ENCODE assay signal across 9 cellular contexts in the genomic region with DNA sequence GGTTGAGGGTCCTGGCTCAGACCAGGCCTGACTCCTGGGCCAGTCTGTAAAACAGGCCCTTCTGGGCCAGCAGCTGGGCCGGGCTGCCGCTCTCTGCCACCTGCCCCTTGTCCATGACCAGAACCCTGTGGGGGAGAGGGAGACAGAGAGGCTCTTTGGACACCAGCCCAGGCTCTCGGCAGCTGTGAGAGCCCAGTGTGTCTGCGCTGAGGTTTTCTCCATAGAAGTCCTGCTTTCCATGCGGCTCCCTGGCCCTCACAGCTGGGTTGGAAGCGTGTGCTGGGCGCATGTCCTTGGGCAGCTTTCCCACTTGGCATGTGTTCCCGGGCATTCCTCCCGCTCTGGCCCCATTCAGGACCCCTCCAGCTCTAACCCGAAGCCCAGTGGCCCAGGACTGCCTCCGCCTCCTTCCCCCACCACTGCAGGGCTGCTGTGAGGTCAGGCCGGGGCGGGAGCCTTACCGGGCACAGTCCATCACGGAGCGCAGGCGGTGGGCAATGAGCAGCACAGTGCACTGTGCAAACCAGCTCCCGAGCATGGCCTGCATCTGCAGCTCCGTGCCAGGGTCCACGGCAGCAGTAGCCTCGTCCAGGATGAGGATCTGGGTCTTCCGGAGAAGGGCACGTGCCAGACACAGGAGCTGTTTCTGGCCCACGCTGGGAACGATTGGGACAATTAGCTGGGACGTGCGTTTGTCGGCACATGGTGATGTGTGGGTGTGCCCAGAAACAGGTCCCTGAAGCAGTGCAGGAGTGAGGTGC.
DNase-seq lines count a peak whose midpoint lies in the region; ATAC-seq and TF ChIP-seq lines count a peak whose summit lies in the region.
"Had no signal": no experiment of that assay in that cellular context is flagged by ENCODE, and none has a peak within 500 bp of the region (broad histone marks: within the 10 kb centered on the region; RNA-seq: fewer than 3 reads in every experiment).

No MANE protein-coding gene starts in this region.

- no peak overlapping the region for H2AK5ac ChIP-seq in H9 (ENCODE audit: insufficient read length, low read length)

- WGBS in H9 (ENCODE audit: extremely low coverage, insufficient read length, low lambda C conversion rate), result no CpG with 5 or more reads among the region's 28 CpGs

- in situ Hi-C loops in astrocyte of the cerebellum (cut with HindIII; ENCODE audit: low sequenced_read_pairs), result no loop called here

- H3K23ac ChIP-seq in H9 (ENCODE audit: insufficient read length, low read depth, low read length), result no peak overlapping the region

- H3K27ac ChIP-seq in right atrium auricular region (peak overlapping the region; percentile 51 to 61), rectal smooth muscle tissue (ENCODE audit: low read depth, low read length) (peak overlapping the region; percentile 92), H9 (ENCODE audit: insufficient read length, low read depth, low read length) (no peak overlapping the region)
- H3K27ac ChIP-seq: skin epidermis had no signal

- no peaks in the 10 kb centered on the region for H3K79me1 ChIP-seq in H9 (ENCODE audit: insufficient read depth, low read depth, low read length, poor library complexity, severe bottlenecking)

- no peak overlapping the region; the same call in 1 of the 2 replicates for H3K14ac ChIP-seq in H9 (ENCODE audit: insufficient read depth, low read length)

- no peaks in the 10 kb centered on the region for H3K23me2 ChIP-seq in H9 (ENCODE audit: insufficient read length, low read depth, low read length, poor library complexity, severe bottlenecking)

- no peak overlapping the region for H3K9ac ChIP-seq in rectal smooth muscle tissue (ENCODE audit: low read length)
- H3K9ac ChIP-seq in H9 (ENCODE audit: extremely low read depth, insufficient read length, low read length), result no peak overlapping the region

- H4K91ac ChIP-seq in H9 (ENCODE audit: insufficient read length, low read depth, low read length), result no peak overlapping the region

- H3K36me3 ChIP-seq in right atrium auricular region (no peaks in the 10 kb centered on the region), rectal smooth muscle tissue (ENCODE audit: control insufficient read depth, insufficient read depth, low read length) (no peaks in the 10 kb centered on the region)

- no peaks in the 10 kb centered on the region for H3K9me3 Mint-ChIP-seq in H9

- peaks cover 3 to 7% of the 10 kb centered on the region in 2 experiments for H3K4me1 Mint-ChIP-seq in H9

- H3T11ph ChIP-seq in H9 (ENCODE audit: low read length), result no peak overlapping the region

- H3K18ac ChIP-seq in H9 (ENCODE audit: insufficient read length, low read depth, low read length), result no peak overlapping the region

- no peak overlapping the region for H3K4ac ChIP-seq in H9 (ENCODE audit: low read depth, low read length)

- H3K9me3 ChIP-seq in right atrium auricular region (no peaks in the 10 kb centered on the region), H9 (ENCODE audit: control insufficient read depth, low read depth, low read length) (no peaks in the 10 kb centered on the region)

- H3K4me3 Mint-ChIP-seq in H9, result no peak overlapping the region

- no peak overlapping the region; a peak in 1 of 7 replicates for H3K27ac Mint-ChIP-seq in H9

- ATAC-seq in GM18907 (IDR thresholded peaks at IDR 0.05; ENCODE audit: unreplicated experiment) (no peak), GM21360 (IDR thresholded peaks at IDR 0.05; ENCODE audit: unreplicated experiment) (no peak)

- DNase-seq in GM04504 (ENCODE audit: low read depth) (peak; percentile 9), astrocyte of the cerebellum (ENCODE audit: low read depth) (peak; percentile 46), right atrium auricular region (ENCODE audit: low spot score) (peak; percentile 69), NOMO-1 treated with dmso at 0.1 percent for 144 hours (lab: John Stamatoyannopoulos, UW; ENCODE audit: unreplicated experiment) (no peak), H9 (no peak)

- peaks cover 3 to 6% (median 4%) of the 10 kb centered on the region in 3 experiments; a peak in 3 of 7 replicates for H3K36me3 Mint-ChIP-seq in H9 (ENCODE audit: insufficient read depth in 1 of 3, low read depth in 3 of 3)

- no peak overlapping the region for H2BK5ac ChIP-seq in H9 (ENCODE audit: insufficient read length, low read length)

- H3K27me3 ChIP-seq in right atrium auricular region (no peaks in the 10 kb centered on the region), rectal smooth muscle tissue (ENCODE audit: control insufficient read depth, insufficient read depth, low read length) (peaks cover 3% of the 10 kb centered on the region), H9 (ENCODE audit: insufficient read depth, low read length) (no peaks in the 10 kb centered on the region)

- peaks cover 0 to 16% of the 10 kb centered on the region in 2 donors for H3K4me1 ChIP-seq in right atrium auricular region
- H3K4me1 ChIP-seq in rectal smooth muscle tissue (ENCODE audit: control insufficient read depth, insufficient read depth, low read length), result peaks cover 24% of the 10 kb centered on the region
- no peaks in the 10 kb centered on the region for H3K4me1 ChIP-seq in H9 (ENCODE audit: insufficient read depth, low read length)

- H3K4me3 ChIP-seq in astrocyte of the cerebellum (ENCODE audit: low read depth, low read length) (no peak overlapping the region), right atrium auricular region (no peak overlapping the region), rectal smooth muscle tissue (ENCODE audit: low read length) (peak overlapping the region; percentile 37)
- H3K4me3 ChIP-seq: skin epidermis had no signal

- no peak overlapping the region for H3K56ac ChIP-seq in H9 (ENCODE audit: insufficient read length, low read depth, low read length)

- H2AFZ ChIP-seq in H9 (ENCODE audit: low read length), result no peak overlapping the region

- no peak overlapping the region for H2BK15ac ChIP-seq in H9 (ENCODE audit: low read depth, low read length)

- no peaks in the 10 kb centered on the region for H3K79me2 ChIP-seq in H9 (ENCODE audit: insufficient read depth, low read length)

- no peak overlapping the region for H4K8ac ChIP-seq in H9 (replicated peaks; ENCODE audit: insufficient read length, low read depth, low read length)

- no peak overlapping the region for H2BK120ac ChIP-seq in H9 (ENCODE audit: low read depth, low read length, poor library complexity, severe bottlenecking)

- H2BK20ac ChIP-seq in H9 (ENCODE audit: low read depth, low read length, poor library complexity, severe bottlenecking), result no peak overlapping the region

- H4K5ac ChIP-seq in H9 (ENCODE audit: insufficient read length, low read depth, low read length), result no peak overlapping the region

- H2BK12ac ChIP-seq in H9 (ENCODE audit: insufficient read length, low read depth, low read length), result no peak overlapping the region

- TF ChIP-seq CTCF in astrocyte of the cerebellum (IDR thresholded peaks at IDR 0.05; ENCODE audit: low read depth, low read length, missing control alignments), result no peak
- TF ChIP-seq CTCF in right atrium auricular region (IDR thresholded peaks at IDR 0.05), result no peak
- TF ChIP-seq CTCF in H9 (conservative IDR thresholded peaks at IDR 0.05), result no peak

- H3K27me3 Mint-ChIP-seq in H9 (ENCODE audit: low read depth), result peaks cover 1% of the 10 kb centered on the region; the same call in 1 of the 2 replicates

- H4K20me1 ChIP-seq in H9 (ENCODE audit: control insufficient read depth, insufficient read depth, insufficient read length), result no peaks in the 10 kb centered on the region

- H3K4me2 ChIP-seq in H9 (ENCODE audit: insufficient read depth, insufficient read length, low read length), result no peak overlapping the region

Comparison
In these comparisons a context has a peak if more than half of its experiments do, and no peak if none do; other contexts are left out.
1. DNase-seq: peak in GM04504 (single experiment), astrocyte of the cerebellum (single experiment) and right atrium auricular region (single experiment); none in NOMO-1 treated with dmso at 0.1 percent for 144 hours (single experiment) and H9 (single experiment).